Comparison of ENCODE assay signal across 8 cellular contexts in genomic region chr11:121466063-121466794, GRCh38. TPM values are rescaled to one million over a fixed set of nuclear protein-coding genes. Genes with fewer than 3 reads are reported as not detected.
A peak's percentile ranks its signal among the peaks of the same experiment; 100 is the strongest.
DNase-seq lines count a peak whose midpoint lies in the region; ATAC-seq and TF ChIP-seq lines count a peak whose summit lies in the region.

No MANE protein-coding gene starts in this region.

- ATAC-seq in T-cell (replicated peaks in 1 of 4) (no peak), left lobe of liver (peak; percentile 37), GM19452 (IDR thresholded peaks at IDR 0.05; ENCODE audit: unreplicated experiment) (no peak), HG03378 (IDR thresholded peaks at IDR 0.05; ENCODE audit: unreplicated experiment) (no peak)

- no peaks in the 10 kb centered on the region for H3K9me3 Mint-ChIP-seq in T-cell

- H3K27me3 Mint-ChIP-seq in T-cell: no peaks in the 10 kb centered on the region

- no peak for TF ChIP-seq CTCF in LNCaP clone FGC (IDR thresholded peaks at IDR 0.05; ENCODE audit: control insufficient read depth, extremely low read depth, insufficient read depth)
- no peak for TF ChIP-seq CTCF in choroid plexus epithelial cell (conservative IDR thresholded peaks at IDR 0.05; ENCODE audit: low read depth, low read length)

- peaks cover 23% of the 10 kb centered on the region for H3K36me3 Mint-ChIP-seq in T-cell

- H3K4me3 ChIP-seq in LNCaP clone FGC (ENCODE audit: low read depth, low read length) (no peak overlapping the region), choroid plexus epithelial cell (ENCODE audit: low read depth, low read length) (no peak overlapping the region)

- H3K27ac Mint-ChIP-seq in T-cell: peak overlapping the region; percentile 91 to 95

- CTCF ChIA-PET in T-cell (lab: Charles Lee): interaction anchor here (0.6 to 6.0 kb wide), 6 partner anchors 12 to 152 kb away, joined by 3 to 24 read pairs (median 4); no protein-coding TSS in a partner anchor

- POLR2A ChIA-PET in T-cell (lab: Charles Lee): interaction anchor here (0.6 to 0.7 kb wide), 5 partner anchors 9 to 133 kb away, joined by 5 to 7 read pairs (median 7); no protein-coding TSS in a partner anchor

- H3K4me1 Mint-ChIP-seq in T-cell: peaks cover 98 to 99% (median 99%) of the 10 kb centered on the region in 3 donors

- DNase-seq in DMS53 (lab: John Stamatoyannopoulos, UW) (peak; percentile 98), LNCaP clone FGC (ENCODE audit: low read depth) (peak; percentile 87), T-cell (peak in 5 of 34 experiments; percentile 16 to 47 (median 28)), choroid plexus epithelial cell (ENCODE audit: low read depth) (peak; percentile 87), left lobe of liver (ENCODE audit: low spot score) (peak; percentile 77)
- DNase-seq in stimulated activated CD8-positive, alpha-beta memory T cell treated with anti-CD3 and anti-CD28 coated beads, Interleukin-4, amount 100 ng/mL, for 24 hours (ENCODE audit: low read depth): peak; percentile 43

- peak overlapping the region; percentile 65 to 98 (median 74) for H3K4me3 Mint-ChIP-seq in T-cell

RNA-seq across cellular contexts. Expression of gene SORL1, which starts 14.1 kb away (rescaled TPM):
- total RNA-seq in T-cell (100 to 1,000 TPM; 361 to 422 (median 392) TPM), left lobe of liver (133 TPM)
